Comparison of ENCODE assay signal across 8 cellular contexts in genomic region chr12:6699989-6700645, GRCh38. TPM values are rescaled to one million over a fixed set of nuclear protein-coding genes. Genes with fewer than 3 reads are reported as not detected.
DNase-seq lines count a peak whose midpoint lies in the region; ATAC-seq and TF ChIP-seq lines count a peak whose summit lies in the region.

No MANE protein-coding gene starts in this region.

- CTCF ChIA-PET in A673 (lab: Charles Lee), result interaction anchor here (0.6 kb wide), 1 partner anchor 37 kb away, joined by 3 read pairs; no protein-coding TSS in a partner anchor

- DNase-seq in A673 (ENCODE audit: low spot score) (no peak), HFFc6 (no peak), spleen (peak; percentile 81), NCI-H2029 (lab: John Stamatoyannopoulos, UW) (no peak)

- H3K9me3 Mint-ChIP-seq in HFFc6, result no peaks in the 10 kb centered on the region
- no peaks in the 10 kb centered on the region for H3K9me3 Mint-ChIP-seq in activated naive CD8-positive, alpha-beta T cell (ENCODE audit: low read depth)

- no peaks in the 10 kb centered on the region for H3K36me3 ChIP-seq in A673 (ENCODE audit: insufficient read depth, low read length, poor library complexity, severe bottlenecking)
- no peaks in the 10 kb centered on the region for H3K36me3 ChIP-seq in spleen

- peaks cover 27% of the 10 kb centered on the region for H3K27me3 ChIP-seq in A673 (replicated peaks; ENCODE audit: insufficient read depth, low read depth, low read length, poor library complexity)
- peaks cover 0 to 82% (median 67%) of the 10 kb centered on the region in 7 donors for H3K27me3 ChIP-seq in spleen (replicated peaks in 1 of 7)

- no peak for TF ChIP-seq POLR2A in spleen (IDR thresholded peaks at IDR 0.05)

- no peaks in the 10 kb centered on the region for H3K9me3 ChIP-seq in A673 (ENCODE audit: low read depth, low read length, poor library complexity, severe bottlenecking)
- H3K9me3 ChIP-seq in spleen, result no peaks in the 10 kb centered on the region

- no TSS peak for BruUV-seq in A673 (replicated peaks; lab: Mats Ljungman, UMichigan)

- ATAC-seq in GM21447 (IDR thresholded peaks at IDR 0.05; ENCODE audit: unreplicated experiment), result no peak
- ATAC-seq in HG02885 (IDR thresholded peaks at IDR 0.05; ENCODE audit: poor library complexity, unreplicated experiment), result no peak

- H3K4me1 ChIP-seq in A673 (ENCODE audit: insufficient read depth, low read length, poor library complexity, severe bottlenecking) (peaks cover 7% of the 10 kb centered on the region), spleen (peaks cover 7 to 55% (median 45%) of the 10 kb centered on the region in 6 donors)

- H3K36me3 Mint-ChIP-seq in HFFc6 (ENCODE audit: low read depth), result no peaks in the 10 kb centered on the region
- H3K36me3 Mint-ChIP-seq in activated naive CD8-positive, alpha-beta T cell, result no peaks in the 10 kb centered on the region

- intact Hi-C loops in A673 (cut with micrococcal nuclease; ENCODE audit: unreplicated experiment), result loop anchor here (5.0 kb wide), 1 partner anchor 148 kb away; no protein-coding TSS in a partner anchor
- intact Hi-C loops in spleen (cut with DNase I; ENCODE audit: low total_unique reads), result no loop called here

- 0 to 3% (median 1%) methylated on average over 53 to 65 of the region's 65 CpGs for WGBS in spleen, 5 donors

- peak overlapping the region; percentile 82 for H3K4me3 Mint-ChIP-seq in HFFc6
- peak overlapping the region; percentile 70 for H3K4me3 Mint-ChIP-seq in activated naive CD8-positive, alpha-beta T cell

- H3K4me1 Mint-ChIP-seq in HFFc6 (ENCODE audit: low read depth), result peaks cover 33% of the 10 kb centered on the region
- peaks cover 21% of the 10 kb centered on the region for H3K4me1 Mint-ChIP-seq in activated naive CD8-positive, alpha-beta T cell (ENCODE audit: low read depth)

- no peak overlapping the region for H3K27ac Mint-ChIP-seq in HFFc6
- no peak overlapping the region for H3K27ac Mint-ChIP-seq in activated naive CD8-positive, alpha-beta T cell

- H3K27me3 Mint-ChIP-seq in HFFc6 (ENCODE audit: insufficient read depth), result peaks cover 36% of the 10 kb centered on the region
- H3K27me3 Mint-ChIP-seq in activated naive CD8-positive, alpha-beta T cell, result peaks cover 33% of the 10 kb centered on the region

- no peak for TF ChIP-seq CTCF in A673 (conservative IDR thresholded peaks at IDR 0.05; ENCODE audit: low read depth, low read length)
- no peak for TF ChIP-seq CTCF in HFFc6 (IDR thresholded peaks at IDR 0.05)
- no peak for TF ChIP-seq CTCF in spleen (IDR thresholded peaks at IDR 0.05 in 8 of 11, conservative IDR thresholded peaks at IDR 0.05 in 3 of 11)

- H3K4me3 ChIP-seq in A673 (ENCODE audit: low read depth, low read length, poor library complexity, severe bottlenecking) (peak overlapping the region; percentile 66), iPS-11a (ENCODE audit: low read depth, low read length) (peak overlapping the region; percentile 78), spleen (peak overlapping the region; percentile 30 to 75 (median 38))

- no peak overlapping the region for H3K27ac ChIP-seq in A673 (ENCODE audit: low read depth, low read length, poor library complexity, severe bottlenecking)
- peak overlapping the region in 1 of 8 donors; percentile 30 for H3K27ac ChIP-seq in spleen

- POLR2A ChIA-PET in A673 (lab: Charles Lee; ENCODE audit: low non-redundant PET), result interaction anchor here (0.6 kb wide), 1 partner anchor 11 kb away, joined by 8 read pairs; the partner anchor contains the start of gene ZNF384

RNA-seq across cellular contexts. Expression of gene PIANP, which starts 0.5 kb away (rescaled TPM):
- 0.80 and 1.7 TPM in 2 replicates for total RNA-seq in A673 (2021)
- 1 to 10 TPM; 2.6 to 4.6 (median 3.8) TPM for total RNA-seq in HFFc6 (2021; fragmentation: NEBNext Ultra II Directional; extraction: Animal tissue kit (Norgen Biotek cat#: 25700))
- under 1 TPM in 2 of 7 donors, not detected in 5; 0.28 to 0.30 TPM for total RNA-seq in spleen
- under 1 TPM; 0.10 to 0.24 (median 0.15) TPM for polyA plus RNA-seq in spleen

RNA-seq across cellular contexts. Expression of gene ZNF384, which starts 10.9 kb away (rescaled TPM):
- total RNA-seq in A673 (2021) (88.8 and 92.5 TPM in 2 replicates), spleen (10 to 100 TPM; 48.8 to 79.8 (median 59.0) TPM)
- total RNA-seq in HFFc6 (2021; fragmentation: NEBNext Ultra II Directional; extraction: Animal tissue kit (Norgen Biotek cat#: 25700)), result 10 to 100 TPM; 32.8 to 43.9 (median 41.1) TPM
- 10 to 100 TPM; 18.9 to 35.9 (median 28.7) TPM for polyA plus RNA-seq in spleen

RNA-seq across cellular contexts. Expression of gene COPS7A, which starts 23.7 kb away (rescaled TPM):
- total RNA-seq in A673 (2021) (67.2 and 67.7 TPM in 2 replicates), spleen (10 to 100 TPM; 40.5 to 61.9 (median 49.9) TPM)
- total RNA-seq in HFFc6 (2021; fragmentation: NEBNext Ultra II Directional; extraction: Animal tissue kit (Norgen Biotek cat#: 25700)), result 100 to 1,000 TPM; 103 to 122 (median 108) TPM
- 10 to 100 TPM; 29.6 to 50.6 (median 33.7) TPM for polyA plus RNA-seq in spleen

RNA-seq across cellular contexts. Expression of gene ING4, which starts 37.2 kb away (rescaled TPM):
- total RNA-seq in A673 (2021) (21.4 and 25.5 TPM in 2 replicates), spleen (10 to 100 TPM; 34.5 to 68.8 (median 49.9) TPM)
- 10 to 100 TPM; 19.7 to 26.8 (median 21.7) TPM for total RNA-seq in HFFc6 (2021; fragmentation: NEBNext Ultra II Directional; extraction: Animal tissue kit (Norgen Biotek cat#: 25700))
- polyA plus RNA-seq in spleen, result 10 to 100 TPM; 33.0 to 56.7 (median 50.3) TPM

RNA-seq across cellular contexts. Expression of gene MLF2, which starts 52.8 kb away (rescaled TPM):
- total RNA-seq in A673 (2021) (242 and 254 TPM in 2 replicates), spleen (100 to 1,000 TPM in 5 of 7 donors, 10 to 100 TPM in 2; 85.4 to 123 (median 104) TPM)
- total RNA-seq in HFFc6 (2021; fragmentation: NEBNext Ultra II Directional; extraction: Animal tissue kit (Norgen Biotek cat#: 25700)), result 100 to 1,000 TPM; 273 to 329 (median 298) TPM
- 100 to 1,000 TPM in 2 of 3 donors, 10 to 100 TPM in 1; 78.0 to 116 (median 101) TPM for polyA plus RNA-seq in spleen
